In the genomic region with DNA sequence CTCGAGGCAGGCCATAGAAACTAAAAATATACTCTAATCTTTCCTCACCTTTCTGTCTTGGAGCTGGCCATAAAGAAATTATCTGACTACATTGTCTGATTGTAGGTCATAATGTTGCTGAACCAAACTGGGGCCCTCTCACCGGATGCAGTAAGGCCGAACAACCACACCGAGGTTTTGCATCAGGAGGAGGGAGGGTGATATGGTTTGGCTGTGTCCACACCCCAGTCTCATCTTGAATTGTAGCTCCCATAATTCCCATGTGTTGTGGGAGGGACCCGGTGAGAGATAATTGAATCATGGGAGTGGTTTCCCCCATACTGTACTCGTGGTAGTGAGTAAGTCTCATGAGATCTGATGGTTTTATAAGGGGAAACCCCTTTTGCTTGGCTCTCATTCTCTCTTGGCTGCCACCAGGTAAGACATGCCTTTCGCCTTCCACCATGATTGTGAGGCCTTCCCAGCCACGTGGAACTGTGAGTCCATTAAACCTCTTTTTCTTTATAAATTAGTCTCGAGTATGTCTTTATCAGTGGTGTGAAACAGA, we compare ENCODE assay signal across 9 cellular contexts. TPM values are rescaled to one million over a fixed set of nuclear protein-coding genes. Genes with fewer than 3 reads are reported as not detected.
A peak's percentile ranks its signal among the peaks of the same experiment; 100 is the strongest.
DNase-seq lines count a peak whose midpoint lies in the region; ATAC-seq and TF ChIP-seq lines count a peak whose summit lies in the region.
"Not testable (repeated sequence)": the region's sequence is repeated elsewhere in the genome, so short reads cannot be mapped to it uniquely, and the experiment has no call there.
"Had no signal": no experiment of that assay in that cellular context is flagged by ENCODE, and none has a peak within 500 bp of the region (broad histone marks: within the 10 kb centered on the region; RNA-seq: fewer than 3 reads in every experiment).

No MANE protein-coding gene starts in this region.

- DNase-seq in CD4-positive, alpha-beta T cell; breast epithelium (ENCODE audit: low spot score in 2 of 2); foreskin keratinocyte; prostate gland (ENCODE audit: low spot score); stimulated activated naive B cell treated with anti-CD40 and anti-IgM and Interleukin-4, amounts not matched to agents 10 μg/mL and 1 μg/mL and 100 μg/mL, for 72 hours; tibial nerve (ENCODE audit: low spot score in 2 of 2): not testable (repeated sequence)
- DNase-seq in activated CD4-positive, alpha-beta memory T cell treated with anti-CD3 and anti-CD28 coated beads for 36 hours, result peak; percentile 35
- peak; percentile 14 for DNase-seq in activated naive CD4-positive, alpha-beta T cell treated with Interleukin-2 at 50 U/mL for 16 hours

- H3K27me3 Mint-ChIP-seq in CD4-positive, alpha-beta T cell; activated CD4-positive, alpha-beta memory T cell treated with anti-CD3 and anti-CD28 coated beads for 36 hours: not testable (repeated sequence)
- peaks cover 7 to 18% of the 10 kb centered on the region in 2 donors for H3K27me3 Mint-ChIP-seq in stimulated activated naive B cell treated with anti-CD40 and anti-IgM and Interleukin-4, amounts not matched to agents 10 μg/mL and 1 μg/mL and 100 μg/mL, for 72 hours

- TF ChIP-seq POLR2A in breast epithelium (IDR thresholded peaks at IDR 0.05); prostate gland (IDR thresholded peaks at IDR 0.05); tibial nerve (IDR thresholded peaks at IDR 0.05): not testable (repeated sequence)

- H3K36me3 Mint-ChIP-seq in CD4-positive, alpha-beta T cell (ENCODE audit: low read depth); activated CD4-positive, alpha-beta memory T cell treated with anti-CD3 and anti-CD28 coated beads for 36 hours; stimulated activated naive B cell treated with anti-CD40 and anti-IgM and Interleukin-4, amounts not matched to agents 10 μg/mL and 1 μg/mL and 100 μg/mL, for 72 hours: not testable (repeated sequence)

- H3K9me3 Mint-ChIP-seq in CD4-positive, alpha-beta T cell; activated CD4-positive, alpha-beta memory T cell treated with anti-CD3 and anti-CD28 coated beads for 36 hours: not testable (repeated sequence)
- H3K9me3 Mint-ChIP-seq in stimulated activated naive B cell treated with anti-CD40 and anti-IgM and Interleukin-4, amounts not matched to agents 10 μg/mL and 1 μg/mL and 100 μg/mL, for 72 hours, result peaks cover 0 to 11% of the 10 kb centered on the region in 2 donors

- not testable (repeated sequence) for H3K27ac ChIP-seq in CD4-positive, alpha-beta T cell (ENCODE audit: low read depth, low read length)
- H3K27ac ChIP-seq in breast epithelium (peak overlapping the region; percentile 79 to 86), foreskin keratinocyte (peak overlapping the region; percentile 55), prostate gland (peak overlapping the region; percentile 36 to 42), tibial nerve (peak overlapping the region in 3 of 4 donors; percentile 36 to 86 (median 74))

- H3K4me1 Mint-ChIP-seq in CD4-positive, alpha-beta T cell (ENCODE audit: low read depth), result peaks cover 20% of the 10 kb centered on the region
- H3K4me1 Mint-ChIP-seq in activated CD4-positive, alpha-beta memory T cell treated with anti-CD3 and anti-CD28 coated beads for 36 hours (ENCODE audit: low read depth), result peaks cover 15% of the 10 kb centered on the region
- H3K4me1 Mint-ChIP-seq in stimulated activated naive B cell treated with anti-CD40 and anti-IgM and Interleukin-4, amounts not matched to agents 10 μg/mL and 1 μg/mL and 100 μg/mL, for 72 hours, result not testable (repeated sequence)

- H3K27me3 ChIP-seq in CD4-positive, alpha-beta T cell (ENCODE audit: control insufficient read depth, insufficient read depth, low read length); breast epithelium; foreskin keratinocyte; prostate gland (replicated peaks; ENCODE audit: insufficient read depth); tibial nerve: not testable (repeated sequence)

- POLR2A ChIA-PET in CD4-positive, alpha-beta T cell (lab: Charles Lee); activated CD4-positive, alpha-beta memory T cell treated with anti-CD3 and anti-CD28 coated beads for 36 hours (lab: Charles Lee): not testable (repeated sequence)

- 80% methylated on average over 9 of the region's 9 CpGs for WGBS in prostate gland
- 88 to 90% methylated on average over 9 of the region's 9 CpGs for WGBS in tibial nerve, 2 donors

- H3K4me1 ChIP-seq in breast epithelium; foreskin keratinocyte; prostate gland (replicated peaks): not testable (repeated sequence)
- H3K4me1 ChIP-seq in tibial nerve, result peaks cover 0 to 19% (median 11%) of the 10 kb centered on the region in 4 donors

- H3K4me3 Mint-ChIP-seq in CD4-positive, alpha-beta T cell; activated CD4-positive, alpha-beta memory T cell treated with anti-CD3 and anti-CD28 coated beads for 36 hours; stimulated activated naive B cell treated with anti-CD40 and anti-IgM and Interleukin-4, amounts not matched to agents 10 μg/mL and 1 μg/mL and 100 μg/mL, for 72 hours: not testable (repeated sequence)

- CTCF ChIA-PET in CD4-positive, alpha-beta T cell (lab: Charles Lee), result interaction anchor here (1.7 kb wide), 1 partner anchor 12 kb away, joined by 5 read pairs; no protein-coding TSS in a partner anchor
- CTCF ChIA-PET in activated CD4-positive, alpha-beta memory T cell treated with anti-CD3 and anti-CD28 coated beads for 36 hours (lab: Charles Lee), result not testable (repeated sequence)

- not testable (repeated sequence) for TF ChIP-seq CTCF in CD4-positive, alpha-beta T cell (IDR thresholded peaks at IDR 0.05); breast epithelium (IDR thresholded peaks at IDR 0.05); foreskin keratinocyte (conservative IDR thresholded peaks at IDR 0.05); prostate gland (IDR thresholded peaks at IDR 0.05); tibial nerve (IDR thresholded peaks at IDR 0.05)

- H3K36me3 ChIP-seq in breast epithelium, prostate gland, tibial nerve: not testable (repeated sequence)

- peak overlapping the region; percentile 22 for H3K27ac Mint-ChIP-seq in CD4-positive, alpha-beta T cell
- H3K27ac Mint-ChIP-seq in activated CD4-positive, alpha-beta memory T cell treated with anti-CD3 and anti-CD28 coated beads for 36 hours, result not testable (repeated sequence)
- H3K27ac Mint-ChIP-seq in stimulated activated naive B cell treated with anti-CD40 and anti-IgM and Interleukin-4, amounts not matched to agents 10 μg/mL and 1 μg/mL and 100 μg/mL, for 72 hours, result peak overlapping the region; percentile 25

- not testable (repeated sequence) for H3K4me3 ChIP-seq in breast epithelium, prostate gland, tibial nerve

- intact Hi-C loops in CD4-positive, alpha-beta T cell (cut with DNase I, micrococcal nuclease); breast epithelium (cut with DNase I; ENCODE audit: low total_unique reads); prostate gland (cut with DNase I): not testable (repeated sequence)
- intact Hi-C loops in activated CD4-positive, alpha-beta memory T cell treated with anti-CD3 and anti-CD28 coated beads for 36 hours (cut with micrococcal nuclease), result loop anchor here (1.0 kb wide), 1 partner anchor 21 kb away; no protein-coding TSS in a partner anchor

- ATAC-seq in CD4-positive, alpha-beta T cell (ENCODE audit: poor library complexity); foreskin keratinocyte; stimulated activated naive B cell treated with anti-CD40 and anti-IgM and Interleukin-4, amounts not matched to agents 10 μg/mL and 1 μg/mL and 100 μg/mL, for 72 hours (replicated peaks): not testable (repeated sequence)

- H3K9me3 ChIP-seq in CD4-positive, alpha-beta T cell (ENCODE audit: control insufficient read depth, low read length); breast epithelium; prostate gland; tibial nerve: not testable (repeated sequence)

- not testable (repeated sequence) for TF ChIP-seq EP300 in tibial nerve (IDR thresholded peaks at IDR 0.05)

RNA-seq across cellular contexts. Expression of gene FAM184A, which starts 19.4 kb away (rescaled TPM):
- 1 to 10 TPM; 2.9 to 3.3 TPM for total RNA-seq in CD4-positive, alpha-beta T cell
- total RNA-seq in activated CD4-positive, alpha-beta memory T cell treated with anti-CD3 and anti-CD28 coated beads for 36 hours, result 10 to 100 TPM in 1 of 2 experiments, 1 to 10 TPM in 1; 7.6 to 10.8 TPM
- 10 to 100 TPM in 1 of 3 donors, 1 to 10 TPM in 2; 7.0 to 12.8 (median 7.5) TPM for total RNA-seq in breast epithelium
- 0.14 and 0.17 TPM in 2 replicates for total RNA-seq in foreskin keratinocyte
- 0.03 and 0.07 TPM in 2 replicates for polyA plus RNA-seq in foreskin keratinocyte
- total RNA-seq in prostate gland, result 1 to 10 TPM; 3.6 to 7.6 TPM
- total RNA-seq in tibial nerve, result 10 to 100 TPM in 2 of 4 donors, 1 to 10 TPM in 2; 3.6 to 11.2 (median 8.3) TPM
- total RNA-seq: GM12878 had no signal
